Comparison of ENCODE assay signal across 15 cellular contexts in genomic region chr10:92184977-92185376, GRCh38.
A peak's percentile ranks its signal among the peaks of the same experiment; 100 is the strongest.
DNase-seq lines count a peak whose midpoint lies in the region; ATAC-seq and TF ChIP-seq lines count a peak whose summit lies in the region.
"Had no signal": no experiment of that assay in that cellular context is flagged by ENCODE, and none has a peak within 500 bp of the region (broad histone marks: within the 10 kb centered on the region; RNA-seq: fewer than 3 reads in every experiment).

No MANE protein-coding gene starts in this region.

- peaks cover 3% of the 10 kb centered on the region for H3K36me3 Mint-ChIP-seq in activated CD4-positive, alpha-beta memory T cell treated with anti-CD3 and anti-CD28 coated beads, Interleukin-2, amount 10 ng/mL, durations not matched to agents 7 days and 5 days (ENCODE audit: low read depth)

- intact Hi-C loops in left ventricle myocardium inferior (cut with micrococcal nuclease): no loop called here
- intact Hi-C loops in left cardiac atrium (cut with DNase I): no loop called here

- no peaks in the 10 kb centered on the region for H3K9me3 Mint-ChIP-seq in activated CD4-positive, alpha-beta memory T cell treated with anti-CD3 and anti-CD28 coated beads, Interleukin-2, amount 10 ng/mL, durations not matched to agents 7 days and 5 days

- H3K27ac ChIP-seq in left ventricle myocardium inferior (replicated peaks): peak overlapping the region; percentile 54
- peak overlapping the region; percentile 10 for H3K27ac ChIP-seq in skeletal muscle tissue (ENCODE audit: low read depth, low read length)

- H3K4me3 Mint-ChIP-seq in activated CD4-positive, alpha-beta memory T cell treated with anti-CD3 and anti-CD28 coated beads, Interleukin-2, amount 10 ng/mL, durations not matched to agents 7 days and 5 days: no peak overlapping the region

- peaks cover 47% of the 10 kb centered on the region for H3K4me1 ChIP-seq in left ventricle myocardium inferior
- peaks cover 0 to 11% (median 4%) of the 10 kb centered on the region in 3 donors for H3K4me1 ChIP-seq in skeletal muscle tissue (ENCODE audit: control insufficient read depth in 3 of 3, insufficient read depth in 3 of 3, low read length in 3 of 3)

- ATAC-seq in left cardiac atrium (no peak), HG03135 (IDR thresholded peaks at IDR 0.05; ENCODE audit: unreplicated experiment) (no peak)
- ATAC-seq: HepG2 had no signal

- H3K4me1 Mint-ChIP-seq in activated CD4-positive, alpha-beta memory T cell treated with anti-CD3 and anti-CD28 coated beads, Interleukin-2, amount 10 ng/mL, durations not matched to agents 7 days and 5 days: peaks cover 3% of the 10 kb centered on the region

- H3K27me3 ChIP-seq in left ventricle myocardium inferior (ENCODE audit: low read depth) (no peaks in the 10 kb centered on the region), skeletal muscle tissue (ENCODE audit: control insufficient read depth in 3 of 3, insufficient read depth in 3 of 3, low read length in 3 of 3) (no peaks in the 10 kb centered on the region)

- H3K4me3 ChIP-seq in left ventricle myocardium inferior: no peak overlapping the region
- H3K4me3 ChIP-seq in skeletal muscle tissue (ENCODE audit: low read length in 3 of 3): peak overlapping the region in 1 of 3 donors; percentile 31

- H3K36me3 ChIP-seq in left ventricle myocardium inferior (peaks cover 9% of the 10 kb centered on the region), skeletal muscle tissue (ENCODE audit: control insufficient read depth in 3 of 3, insufficient read depth in 3 of 3, low read length in 3 of 3) (no peaks in the 10 kb centered on the region)

- TF ChIP-seq CTCF in left ventricle myocardium inferior (IDR thresholded peaks at IDR 0.05; ENCODE audit: borderline replicate concordance): no peak

- DNase-seq in left ventricle myocardium inferior (no peak), left cardiac atrium (no peak), NCI-H146 treated with DMSO at 0.1 percent for 48 hours (lab: John Stamatoyannopoulos, UW; ENCODE audit: unreplicated experiment) (peak; percentile 80), cerebellar cortex (ENCODE audit: low spot score) (peak; percentile 23)
- no peak for DNase-seq in activated CD4-positive, alpha-beta memory T cell treated with anti-CD3 and anti-CD28 coated beads, Interleukin-2, amount 10 ng/mL, durations not matched to agents 7 days and 5 days
- DNase-seq: COR-L47, DMS153, H7, KG1, NCI-H2171 treated with DMSO at 0.1 percent for 48 hours, NCI-H446 treated with DMSO at 0.1 percent for 48 hours, SW 1271 had no signal

- no peak overlapping the region for H3K27ac Mint-ChIP-seq in activated CD4-positive, alpha-beta memory T cell treated with anti-CD3 and anti-CD28 coated beads, Interleukin-2, amount 10 ng/mL, durations not matched to agents 7 days and 5 days

- H3K9me3 ChIP-seq in left ventricle myocardium inferior (replicated peaks): no peaks in the 10 kb centered on the region
- H3K9me3 ChIP-seq in skeletal muscle tissue (ENCODE audit: control insufficient read depth in 3 of 3, low read length in 3 of 3): no peaks in the 10 kb centered on the region

- no peaks in the 10 kb centered on the region for H3K27me3 Mint-ChIP-seq in activated CD4-positive, alpha-beta memory T cell treated with anti-CD3 and anti-CD28 coated beads, Interleukin-2, amount 10 ng/mL, durations not matched to agents 7 days and 5 days

- POLR2A ChIA-PET in activated CD4-positive, alpha-beta memory T cell treated with anti-CD3 and anti-CD28 coated beads, Interleukin-2, amount 10 ng/mL, durations not matched to agents 7 days and 5 days (lab: Charles Lee): no interaction called here

- CTCF ChIA-PET in activated CD4-positive, alpha-beta memory T cell treated with anti-CD3 and anti-CD28 coated beads, Interleukin-2, amount 10 ng/mL, durations not matched to agents 7 days and 5 days (lab: Charles Lee): no interaction called here

- H3K9ac ChIP-seq in skeletal muscle tissue (ENCODE audit: low read depth in 1 of 3, low read length in 3 of 3): peak overlapping the region in 2 of 3 donors; percentile 2 to 41

Comparison
In these comparisons a context has a peak if more than half of its experiments do, and no peak if none do; other contexts are left out.
1. DNase-seq: peak in NCI-H146 treated with DMSO at 0.1 percent for 48 hours (single experiment) and cerebellar cortex (single experiment); none in left ventricle myocardium inferior (single experiment), left cardiac atrium (single experiment) and activated CD4-positive, alpha-beta memory T cell treated with anti-CD3 and anti-CD28 coated beads, Interleukin-2, amount 10 ng/mL, durations not matched to agents 7 days and 5 days (single experiment).